ENCODE assay signal across 22 cellular contexts in genomic region chr16:87093804-87094203, GRCh38.
"Had no signal": no experiment of that assay in that cellular context is flagged by ENCODE, and none has a peak within 500 bp of the region (broad histone marks: within the 10 kb centered on the region; RNA-seq: fewer than 3 reads in every experiment).

No MANE protein-coding gene starts in this region.

- H3K4me3 ChIP-seq: lung, mucosa of descending colon, ovary, psoas muscle, sigmoid colon, thoracic aorta, tibial nerve, upper lobe of right lung, uterus had no signal

- H3K27ac ChIP-seq: ovary, psoas muscle, sigmoid colon, thoracic aorta, tibial nerve, upper lobe of right lung, uterus had no signal

- H3K9me3 ChIP-seq: mucosa of descending colon, ovary, psoas muscle, sigmoid colon, thoracic aorta, tibial nerve, upper lobe of right lung, uterus had no signal

- FAIRE-seq: frontal cortex, keratinocyte had no signal

- H3K4me1 ChIP-seq: psoas muscle, sigmoid colon, upper lobe of right lung, uterus had no signal

- H3K36me3 ChIP-seq: ovary, sigmoid colon, thoracic aorta, tibial nerve, upper lobe of right lung, uterus had no signal

- H3K27me3 ChIP-seq: ovary, tibial nerve, uterus had no signal

- DNase-seq: cortex of kidney; effector memory CD8-positive, alpha-beta T cell; hypothalamus; mucosa of descending colon; naive B cell; occipital lobe; ovary; posterior cingulate gyrus; psoas muscle; right cardiac atrium; sigmoid colon; stimulated activated CD4-positive, alpha-beta T cell treated with anti-CD3 and anti-CD28 coated beads, Interleukin-2, amount 100 ng/mL, for 24 hours; stimulated activated CD4-positive, alpha-beta T cell treated with anti-CD3 and anti-CD28 coated beads, Interleukin-4, amount 100 ng/mL, for 24 hours; upper lobe of right lung; uterus had no signal

- ATAC-seq: effector memory CD8-positive, alpha-beta T cell; left lobe of liver; mucosa of descending colon; psoas muscle; right cardiac atrium; stimulated activated effector memory CD8-positive, alpha-beta T cell treated with anti-CD3 and anti-CD28 coated beads, Interleukin-12 subunit alpha, Interleukin-12 subunit beta, amount 100 ng/mL, for 72 hours; upper lobe of right lung had no signal
